Comparison of ENCODE assay signal across 28 cellular contexts in genomic region chr12:120051535-120051934, GRCh38.
"Had no signal": no experiment of that assay in that cellular context is flagged by ENCODE, and none has a peak within 500 bp of the region (broad histone marks: within the 10 kb centered on the region; RNA-seq: fewer than 3 reads in every experiment).

No MANE protein-coding gene starts in this region.

- H3K27ac Mint-ChIP-seq: mesothelial cell of epicardium; natural killer cell; nephron progenitor cell; stimulated activated effector memory CD8-positive, alpha-beta T cell treated with anti-CD3 and anti-CD28 coated beads, Interleukin-12 subunit alpha, Interleukin-12 subunit beta, amount 100 ng/mL, for 72 hours had no signal

- ATAC-seq: left colon; left lung; lower lobe of right lung; natural killer cell; right cardiac atrium; sciatic nerve; stimulated activated effector memory CD8-positive, alpha-beta T cell treated with anti-CD3 and anti-CD28 coated beads, Interleukin-12 subunit alpha, Interleukin-12 subunit beta, amount 100 ng/mL, for 72 hours; upper lobe of right lung had no signal

- H3K36me3 Mint-ChIP-seq: natural killer cell had no signal

- DNase-seq: hypothalamus; immature natural killer cell; kidney; left colon; left lung; lower lobe of right lung; mammary epithelial cell; mesendoderm; naive B cell; natural killer cell; nephron progenitor cell; ovary; retina; right cardiac atrium; small intestine; spleen; stimulated activated CD4-positive, alpha-beta T cell treated with anti-CD3 and anti-CD28 coated beads, Interleukin-4, amount 100 ng/mL, for 24 hours; stimulated activated naive CD4-positive, alpha-beta T cell; tibial artery; trophoblast cell; upper lobe of right lung had no signal

- H3K9me3 Mint-ChIP-seq: immature natural killer cell; stimulated activated effector memory CD8-positive, alpha-beta T cell treated with anti-CD3 and anti-CD28 coated beads, Interleukin-12 subunit alpha, Interleukin-12 subunit beta, amount 100 ng/mL, for 72 hours; stimulated activated naive CD8-positive, alpha-beta T cell treated with anti-CD3 and anti-CD28 coated beads, Interleukin-15, Interleukin-2, amounts not matched to agents 100 ng/mL and 50 ng/mL, for 24 hours had no signal

- H3K4me1 Mint-ChIP-seq: naive B cell, nephron progenitor cell had no signal

- H3K36me3 ChIP-seq: left lung, lower lobe of right lung, ovary, prostate gland, suprapubic skin, thoracic aorta, tibial artery, upper lobe of right lung had no signal

- H3K4me3 ChIP-seq: left lung, lower lobe of right lung, ovary, prostate gland, spleen, suprapubic skin, thoracic aorta, tibial artery, upper lobe of right lung had no signal

- H3K27me3 Mint-ChIP-seq: stimulated activated naive CD8-positive, alpha-beta T cell treated with anti-CD3 and anti-CD28 coated beads, Interleukin-15, Interleukin-2, amounts not matched to agents 100 ng/mL and 50 ng/mL, for 24 hours had no signal

- H3K9me3 ChIP-seq: left lung, lower lobe of right lung, ovary, prostate gland, spleen, suprapubic skin, thoracic aorta, tibial artery, upper lobe of right lung had no signal

- H3K4me3 Mint-ChIP-seq: immature natural killer cell; mesothelial cell of epicardium; naive B cell; natural killer cell; nephron progenitor cell; stimulated activated effector memory CD8-positive, alpha-beta T cell treated with anti-CD3 and anti-CD28 coated beads, Interleukin-12 subunit alpha, Interleukin-12 subunit beta, amount 100 ng/mL, for 72 hours; stimulated activated naive CD8-positive, alpha-beta T cell treated with anti-CD3 and anti-CD28 coated beads, Interleukin-15, Interleukin-2, amounts not matched to agents 100 ng/mL and 50 ng/mL, for 24 hours had no signal

- H3K27ac ChIP-seq: left lung, lower lobe of right lung, ovary, prostate gland, spleen, suprapubic skin, thoracic aorta, tibial artery, upper lobe of right lung had no signal

- H3K4me1 ChIP-seq: left lung, lower lobe of right lung, prostate gland, spleen, tibial artery, upper lobe of right lung had no signal
